Comparison of ENCODE assay signal across 36 cellular contexts in genomic region chr11:5548440-5548839, GRCh38. TPM values are rescaled to one million over a fixed set of nuclear protein-coding genes. Genes with fewer than 3 reads are reported as not detected.
"Had no signal": no experiment of that assay in that cellular context is flagged by ENCODE, and none has a peak within 500 bp of the region (broad histone marks: within the 10 kb centered on the region; RNA-seq: fewer than 3 reads in every experiment).

Gene OR52H1, minus strand, starts transcription at chr11:5548540. Its CDS starts 3,035 bp downstream, at chr11:5545505.

- H3K4me1 ChIP-seq: ascending aorta, colonic mucosa had no signal

- DNase-seq: activated CD4-positive, alpha-beta memory T cell treated with anti-CD3 and anti-CD28 coated beads, Interleukin-2, amount 10 ng/mL, durations not matched to agents 7 days and 5 days; activated CD4-positive, alpha-beta T cell treated with anti-CD3 and anti-CD28 coated beads for 1 hour; activated CD4-positive, alpha-beta T cell treated with anti-CD3 and anti-CD28 coated beads for 36 hours; activated CD4-positive, alpha-beta T cell treated with anti-CD3 and anti-CD28 coated beads for 48 hours; activated CD4-positive, alpha-beta T cell treated with anti-CD3 and anti-CD28 coated beads, Interleukin-2, amount 10 ng/mL, durations not matched to agents 7 days and 5 days; activated CD4-positive, alpha-beta T cell treated with anti-CD3 and anti-CD28 coated beads, Interleukin-2, amount 50 U/mL, for 48 hours; activated CD4-positive, CD25-positive, alpha-beta regulatory T cell; activated CD8-positive, alpha-beta memory T cell treated with anti-CD3 and anti-CD28 coated beads for 24 hours; activated CD8-positive, alpha-beta memory T cell treated with anti-CD3 and anti-CD28 coated beads, Interleukin-2, amount 10 ng/mL, durations not matched to agents 7 days and 5 days; activated CD8-positive, alpha-beta memory T cell treated with anti-CD3 and anti-CD28 coated beads, Interleukin-2, amount 50 U/mL, for 48 hours; activated CD8-positive, alpha-beta T cell treated with anti-CD3 and anti-CD28 coated beads, Interleukin-2, amount 10 ng/mL, durations not matched to agents 7 days and 5 days; activated effector memory CD4-positive, alpha-beta T cell treated with Interleukin-2 at 50 U/mL for 16 hours; activated gamma-delta T cell; activated naive CD4-positive, alpha-beta T cell treated with anti-CD3 and anti-CD28 coated beads, Interleukin-2, amount 10 ng/mL, durations not matched to agents 7 days and 5 days; activated naive CD4-positive, alpha-beta T cell treated with Interleukin-2 at 50 U/mL for 16 hours; activated naive CD8-positive, alpha-beta T cell treated with anti-CD3 and anti-CD28 coated beads, Interleukin-2, amount 10 ng/mL, durations not matched to agents 7 days and 5 days; activated naive CD8-positive, alpha-beta T cell treated with anti-CD3 and anti-CD28 coated beads, Interleukin-2, amount 50 U/mL, for 24 hours; activated T-cell treated with anti-CD3 and anti-CD28 coated beads, Interleukin-2, amount 50 U/mL, for 24 hours; activated T-cell treated with anti-CD3 and anti-CD28 coated beads, Interleukin-2, amount 50 U/mL, for 48 hours; amygdala; anterior cingulate cortex; caudate nucleus; cerebellar nuclear complex; colonic mucosa; T-helper 17 cell; WERI-Rb-1 had no signal

- FAIRE-seq: bronchial epithelial cell, TTC549 had no signal

- H3K27me3 ChIP-seq: ascending aorta, cardiac muscle cell, colonic mucosa had no signal

- H3K36me3 ChIP-seq: ascending aorta, cardiac muscle cell, colonic mucosa, WERI-Rb-1 had no signal

- H3K9me3 ChIP-seq: ascending aorta, colonic mucosa had no signal

- H3K4me3 ChIP-seq: ascending aorta, cardiac muscle cell, colonic mucosa had no signal

- H3K27ac ChIP-seq: ascending aorta, cardiac muscle cell, colonic mucosa, WERI-Rb-1 had no signal

- ATAC-seq: activated CD4-positive, alpha-beta T cell treated with anti-CD3 and anti-CD28 coated beads for 36 hours; activated CD4-positive, CD25-positive, alpha-beta regulatory T cell treated with anti-CD3 and anti-CD28 coated beads, Interleukin-2, amount 50 U/mL, for 24 hours; activated CD8-positive, alpha-beta memory T cell treated with anti-CD3 and anti-CD28 coated beads, Interleukin-2, amount 10 ng/mL, durations not matched to agents 7 days and 5 days; activated CD8-positive, alpha-beta T cell treated with anti-CD3 and anti-CD28 coated beads, Interleukin-2, amount 10 ng/mL, durations not matched to agents 7 days and 5 days; activated naive CD8-positive, alpha-beta T cell treated with anti-CD3 and anti-CD28 coated beads, Interleukin-2, amount 50 U/mL, for 24 hours; T-helper 17 cell; WTC11 had no signal

RNA-seq across cellular contexts. Expression of gene OR52H1, which starts in this region (rescaled TPM):
- total RNA-seq: activated CD4-positive, alpha-beta memory T cell treated with anti-CD3 and anti-CD28 coated beads, Interleukin-2, amount 10 ng/mL, durations not matched to agents 7 days and 5 days; activated CD4-positive, alpha-beta T cell treated with anti-CD3 and anti-CD28 coated beads for 36 hours; activated CD8-positive, alpha-beta memory T cell treated with anti-CD3 and anti-CD28 coated beads, Interleukin-2, amount 10 ng/mL, durations not matched to agents 7 days and 5 days; activated CD8-positive, alpha-beta T cell treated with anti-CD3 and anti-CD28 coated beads, Interleukin-2, amount 10 ng/mL, durations not matched to agents 7 days and 5 days; activated naive CD8-positive, alpha-beta T cell treated with anti-CD3 and anti-CD28 coated beads, Interleukin-2, amount 10 ng/mL, durations not matched to agents 7 days and 5 days; activated T-helper 2 cell treated with anti-CD3 and anti-CD28 coated beads, Interferon-gamma antibody, Interleukin-2, Interleukin-4, amounts not matched to agents 10 μg/mL and 5 μg/mL and 100 μg/mL, durations not matched to agents 14 hours and 24 hours and 36 hours; ascending aorta; bronchial epithelial cell; chondrocyte; colonic mucosa; T-helper 17 cell; T-helper 2 cell treated with Interferon-gamma antibody and Interleukin-4, amounts not matched to agents 100 ng/mL and 5 ng/mL, for 36 hours; WTC11 had no signal
- polyA plus RNA-seq: adipose tissue had no signal
